33 cellular contexts compared by ENCODE assay signal in the genomic region with DNA sequence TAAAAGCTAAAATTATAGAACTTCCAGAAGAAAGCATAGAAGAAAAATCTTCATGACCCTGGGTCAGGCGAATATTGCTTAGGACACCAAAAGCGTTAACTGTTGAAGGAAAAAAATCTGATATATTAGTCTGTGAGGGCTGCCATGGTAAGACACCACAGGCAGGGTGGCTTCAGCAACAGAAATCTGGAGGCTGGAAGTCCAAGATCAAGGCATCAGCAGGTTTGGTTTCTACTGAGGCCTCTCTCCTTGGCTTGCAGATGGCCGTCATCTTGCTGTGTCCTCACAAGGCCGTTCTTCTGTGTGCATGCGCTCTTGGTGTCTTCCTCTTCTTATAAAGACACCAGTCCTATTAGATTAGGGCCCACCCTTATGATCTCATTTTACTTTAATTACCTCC. TPM values are rescaled to one million over a fixed set of nuclear protein-coding genes. Genes with fewer than 3 reads are reported as not detected.
"Had no signal": no experiment of that assay in that cellular context is flagged by ENCODE, and none has a peak within 500 bp of the region (broad histone marks: within the 10 kb centered on the region; RNA-seq: fewer than 3 reads in every experiment).

No MANE protein-coding gene starts in this region.

- H3K36me3 ChIP-seq: ascending aorta, cardiac muscle cell had no signal

- H3K4me3 ChIP-seq: ascending aorta, cardiac muscle cell had no signal

- H3K27ac ChIP-seq: ascending aorta, cardiac muscle cell, VCaP had no signal

- DNase-seq: activated B cell treated with CpG ODN at 0.5 μM for 24 hours; activated CD4-positive, alpha-beta memory T cell treated with anti-CD3 and anti-CD28 coated beads for 36 hours; activated CD4-positive, alpha-beta T cell treated with anti-CD3 and anti-CD28 coated beads for 4 hours; activated CD4-positive, alpha-beta T cell treated with anti-CD3 and anti-CD28 coated beads, Interleukin-2, amount 10 ng/mL, durations not matched to agents 24 days and 14 days; activated CD4-positive, alpha-beta T cell treated with anti-CD3 and anti-CD28 coated beads, Interleukin-2, amount 50 U/mL, for 1 hour; activated CD4-positive, alpha-beta T cell treated with anti-CD3 and anti-CD28 coated beads, Interleukin-2, amount 50 U/mL, for 4 hours; activated CD4-positive, CD25-positive, alpha-beta regulatory T cell treated with anti-CD3 and anti-CD28 coated beads, Interleukin-2, amount 50 U/mL, for 72 hours; activated CD8-positive, alpha-beta memory T cell treated with anti-CD3 and anti-CD28 coated beads, Interleukin-2, amount 50 U/mL, for 4 hours; activated CD8-positive, alpha-beta T cell treated with anti-CD3 and anti-CD28 coated beads for 36 hours; activated naive CD4-positive, alpha-beta T cell treated with anti-CD3 and anti-CD28 coated beads, Interleukin-2, amount 10 ng/mL, durations not matched to agents 7 days and 5 days; activated naive CD4-positive, alpha-beta T cell treated with Interleukin-2 at 50 U/mL for 16 hours; activated naive CD8-positive, alpha-beta T cell treated with anti-CD3 and anti-CD28 coated beads, Interleukin-2, amount 10 ng/mL, durations not matched to agents 7 days and 5 days; activated naive CD8-positive, alpha-beta T cell treated with anti-CD3 and anti-CD28 coated beads, Interleukin-2, amount 50 U/mL, for 24 hours; activated T-cell treated with anti-CD3 and anti-CD28 coated beads for 4 hours; activated T-cell treated with anti-CD3 and anti-CD28 coated beads, Interleukin-2, amount 50 U/mL, for 1 hour; activated T-cell treated with anti-CD3 and anti-CD28 coated beads, Interleukin-2, amount 50 U/mL, for 4 hours; activated T-cell treated with anti-CD3 and anti-CD28 coated beads, Interleukin-2, amount 50 U/mL, for 72 hours; amygdala; anterior cingulate cortex; caudate nucleus; cerebellar nuclear complex; T-helper 1 cell; T-helper 2 cell; T-helper 9 cell had no signal

- H3K27me3 ChIP-seq: ascending aorta, cardiac muscle cell had no signal

- H3K9me3 ChIP-seq: ascending aorta had no signal

- FAIRE-seq: bronchial epithelial cell, TTC549 had no signal

- H3K4me1 ChIP-seq: ascending aorta had no signal

- ATAC-seq: activated CD8-positive, alpha-beta T cell treated with anti-CD3 and anti-CD28 coated beads for 36 hours; activated naive CD8-positive, alpha-beta T cell treated with anti-CD3 and anti-CD28 coated beads, Interleukin-2, amount 50 U/mL, for 24 hours; activated T-cell treated with anti-CD3 and anti-CD28 coated beads, Interleukin-2, amount 50 U/mL, for 4 hours; activated T-cell treated with anti-CD3 and anti-CD28 coated beads, Interleukin-2, amount 50 U/mL, for 72 hours; activated T-helper 17 cell treated with anti-CD3 and anti-CD28 coated beads, Interleukin-2, amount 50 U/mL, for 72 hours had no signal

RNA-seq across cellular contexts. Expression of a gene that starts 29.7 kb away (rescaled TPM):
- total RNA-seq: activated CD4-positive, alpha-beta memory T cell treated with anti-CD3 and anti-CD28 coated beads for 36 hours; activated CD4-positive, alpha-beta T cell treated with anti-CD3 and anti-CD28 coated beads, Interleukin-2, amount 10 ng/mL, durations not matched to agents 24 days and 14 days; activated CD8-positive, alpha-beta memory T cell treated with anti-CD3 and anti-CD28 coated beads for 36 hours; activated CD8-positive, alpha-beta T cell treated with anti-CD3 and anti-CD28 coated beads for 36 hours; activated T-cell treated with anti-CD3 and anti-CD28 coated beads, Interleukin-2, amount 50 U/mL, for 72 hours; activated T-helper 1 cell treated with anti-CD3 and anti-CD28 coated beads, Interleukin-12 subunit alpha, Interleukin-12 subunit beta, Interleukin-2, Interleukin-4 antibody, amounts not matched to agents 30 ng/mL and 10 ng/mL and 1 ng/mL, durations not matched to agents 14 hours and 24 hours and 36 hours; activated T-helper 17 cell treated with anti-CD3 and anti-CD28 coated beads, Interleukin-2, amount 50 U/mL, for 72 hours; ascending aorta; cardiac muscle cell; chondrocyte had no signal
- polyA plus RNA-seq: cardiac muscle cell had no signal
